Comparison of ENCODE assay signal across 11 cellular contexts in the genomic region with DNA sequence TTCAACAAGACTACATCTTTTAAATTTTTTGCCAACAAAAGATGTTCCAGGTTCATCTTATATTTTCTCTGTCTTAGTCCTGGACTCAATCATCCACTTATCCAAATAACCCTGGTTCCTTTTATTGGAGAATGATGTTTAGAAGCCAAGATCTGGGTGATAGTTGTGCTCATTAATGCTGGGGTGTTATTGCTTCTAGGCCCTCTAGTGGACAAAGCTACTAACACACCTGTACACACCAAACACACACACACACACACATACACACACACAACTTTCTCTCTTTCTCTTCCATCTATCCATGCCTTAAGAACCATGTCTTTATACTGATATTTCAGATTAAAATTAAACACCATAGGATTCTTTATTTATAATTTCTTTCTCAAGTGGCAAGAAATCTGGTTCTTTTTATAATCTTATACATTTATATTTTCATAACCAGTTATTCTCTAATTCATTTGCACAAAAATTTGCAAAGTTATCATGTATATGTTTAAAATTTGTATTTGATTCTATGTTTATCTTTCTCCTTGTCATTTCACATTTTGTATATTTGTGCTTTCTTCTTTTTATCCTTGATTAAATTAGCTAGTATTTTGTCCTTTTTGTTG.
DNase-seq lines count a peak whose midpoint lies in the region; ATAC-seq, FAIRE-seq and TF ChIP-seq lines count a peak whose summit lies in the region.
"Had no signal": no experiment of that assay in that cellular context is flagged by ENCODE, and none has a peak within 500 bp of the region (broad histone marks: within the 10 kb centered on the region; RNA-seq: fewer than 3 reads in every experiment).

No MANE protein-coding gene starts in this region.

- no peaks in the 10 kb centered on the region for H3K9me1 ChIP-seq in endothelial cell of umbilical vein (replicated peaks; ENCODE audit: control insufficient read depth, extremely low read depth, insufficient read depth, low read length)

- no peak for FAIRE-seq in endothelial cell of umbilical vein (lab: Jason Lieb, UNC)

- H3K4me1 Mint-ChIP-seq in effector memory CD8-positive, alpha-beta T cell (ENCODE audit: low read depth in 2 of 2) = no peaks in the 10 kb centered on the region

- H4K20me1 ChIP-seq in endothelial cell of umbilical vein (replicated peaks; ENCODE audit: control insufficient read depth, extremely low read depth, insufficient read depth, low read length) = no peaks in the 10 kb centered on the region

- H3K9me3 ChIP-seq in left ventricle myocardium inferior (replicated peaks) (peaks cover 23% of the 10 kb centered on the region), endothelial cell of umbilical vein (replicated peaks; ENCODE audit: control insufficient read depth, insufficient read depth, low read length) (no peaks in the 10 kb centered on the region)
- H3K9me3 ChIP-seq: HAP-1, ovary had no signal

- ATAC-seq in Right ventricle myocardium superior (ENCODE audit: poor library complexity) = no peak
- ATAC-seq in effector memory CD8-positive, alpha-beta T cell (replicated peaks) = no peak
- no peak for ATAC-seq in GM19035 (IDR thresholded peaks at IDR 0.05; ENCODE audit: unreplicated experiment)
- ATAC-seq in GM21526 (IDR thresholded peaks at IDR 0.05; ENCODE audit: low FRiP score, unreplicated experiment) = no peak

- peaks cover 31 to 35% of the 10 kb centered on the region in 2 donors for H3K27me3 Mint-ChIP-seq in effector memory CD8-positive, alpha-beta T cell

- H3K4me2 ChIP-seq in endothelial cell of umbilical vein (ENCODE audit: insufficient read depth, low read length) = no peak overlapping the region

- H3K27ac ChIP-seq in left ventricle myocardium inferior (replicated peaks) (no peak overlapping the region), endothelial cell of umbilical vein (ENCODE audit: insufficient read depth, low read depth, low read length) (no peak overlapping the region)
- H3K27ac ChIP-seq: ovary had no signal

- TF ChIP-seq POLR2A in endothelial cell of umbilical vein (IDR thresholded peaks at IDR 0.05; ENCODE audit: low read depth, low read length) = no peak

- H3K4me3 Mint-ChIP-seq in effector memory CD8-positive, alpha-beta T cell = no peak overlapping the region

- H3K27me3 ChIP-seq in left ventricle myocardium inferior (ENCODE audit: low read depth) (no peaks in the 10 kb centered on the region), endothelial cell of umbilical vein (ENCODE audit: control insufficient read depth in 2 of 2, insufficient read depth in 2 of 2, low read length in 2 of 2) (peaks cover 5 to 6% of the 10 kb centered on the region in 2 experiments)
- H3K27me3 ChIP-seq: ovary had no signal

- H3K36me3 ChIP-seq in left ventricle myocardium inferior = no peaks in the 10 kb centered on the region
- no peaks in the 10 kb centered on the region for H3K36me3 ChIP-seq in endothelial cell of umbilical vein (ENCODE audit: control insufficient read depth in 2 of 2, extremely low read depth in 1 of 2, insufficient read depth in 2 of 2, low read length in 2 of 2)
- H3K36me3 ChIP-seq: HAP-1, ovary had no signal

- no peaks in the 10 kb centered on the region for H3K79me2 ChIP-seq in endothelial cell of umbilical vein (ENCODE audit: control insufficient read depth, insufficient read depth, low read length)

- dilution Hi-C loops in endothelial cell of umbilical vein (cut with MboI; ENCODE audit: extremely low pct_ligation_motif_present, low sequenced_read_pairs) = no loop called here

- H3K36me3 Mint-ChIP-seq in effector memory CD8-positive, alpha-beta T cell (ENCODE audit: insufficient read depth) = peaks cover 3% of the 10 kb centered on the region

- no peaks in the 10 kb centered on the region for H3K4me1 ChIP-seq in left ventricle myocardium inferior
- peaks cover under 1% of the 10 kb centered on the region for H3K4me1 ChIP-seq in endothelial cell of umbilical vein (ENCODE audit: control insufficient read depth, extremely low read depth, insufficient read depth, low read length)
- H3K4me1 ChIP-seq: HAP-1 had no signal

- BruUV-seq in endothelial cell of umbilical vein (replicated peaks; lab: Mats Ljungman, UMichigan) = no TSS peak

- no peak overlapping the region for H3K27ac Mint-ChIP-seq in effector memory CD8-positive, alpha-beta T cell

- H3K9ac ChIP-seq in endothelial cell of umbilical vein (replicated peaks; ENCODE audit: extremely low read depth, insufficient read depth, low read length) = no peak overlapping the region

- H2AFZ ChIP-seq in endothelial cell of umbilical vein (ENCODE audit: low read depth, low read length) = no peak overlapping the region

- H3K9me3 Mint-ChIP-seq in effector memory CD8-positive, alpha-beta T cell = peaks cover 0 to 4% of the 10 kb centered on the region in 2 donors

- POLR2A ChIA-PET in endothelial cell of umbilical vein (lab: Charles Lee) = no interaction called here

- CTCF ChIA-PET in endothelial cell of umbilical vein (lab: Charles Lee) = interaction anchor here (0.6 to 1.8 kb wide), 7 partner anchors 9 to 340 kb away, joined by 3 to 6 read pairs (median 4); no protein-coding TSS in a partner anchor

- intact Hi-C loops in left ventricle myocardium inferior (cut with micrococcal nuclease) (no loop called here), Right ventricle myocardium superior (cut with DNase I) (no loop called here), endothelial cell of umbilical vein (cut with micrococcal nuclease) (loop anchor here (1.0 kb wide), 2 partner anchors 122 to 188 kb away; no protein-coding TSS in a partner anchor)

- TF ChIP-seq CTCF in left ventricle myocardium inferior (IDR thresholded peaks at IDR 0.05; ENCODE audit: borderline replicate concordance) (peak; percentile 31), endothelial cell of umbilical vein (IDR thresholded peaks at IDR 0.05; ENCODE audit: extremely low read depth in 1 of 2, insufficient read depth in 1 of 2, low read depth in 1 of 2, low read length in 2 of 2) (peak; percentile 34 to 37)

- DNase-seq in left ventricle myocardium inferior (no peak), Right ventricle myocardium superior (no peak), NCI-H69 (lab: John Stamatoyannopoulos, UW) (peak; percentile 53), endothelial cell of umbilical vein (ENCODE audit: low read depth, low spot score) (no peak), NCI-H2227 (lab: John Stamatoyannopoulos, UW; ENCODE audit: unreplicated experiment) (no peak)
- no peak for DNase-seq in effector memory CD8-positive, alpha-beta T cell
- DNase-seq: ovary; stimulated activated CD8-positive, alpha-beta memory T cell treated with anti-CD3 and anti-CD28 coated beads, Interleukin-4, amount 100 ng/mL, for 48 hours had no signal

- H3K4me3 ChIP-seq in left ventricle myocardium inferior = no peak overlapping the region
- no peak overlapping the region for H3K4me3 ChIP-seq in endothelial cell of umbilical vein (replicated peaks in 1 of 3; ENCODE audit: insufficient read depth in 1 of 3, low read depth in 1 of 3, low read length in 3 of 3)
- H3K4me3 ChIP-seq: HAP-1, ovary had no signal

TF ChIP-seq in endothelial cell of umbilical vein, 7 proteins besides CTCF, POLR2A, EP300 and RAD21:
- TF ChIP-seq EZH2 (IDR thresholded peaks at IDR 0.05; ENCODE audit: borderline replicate concordance, low read depth, low read length, severe bottlenecking) (no peak), MYC (IDR thresholded peaks at IDR 0.05; ENCODE audit: low read depth, low read length) (no peak), GATA2 (IDR thresholded peaks at IDR 0.05; ENCODE audit: insufficient read depth, insufficient read length, low read depth, low read length) (no peak), POLR2AphosphoS5 (IDR thresholded peaks at IDR 0.05; ENCODE audit: insufficient read depth, low read depth, low read length) (no peak), FOS (IDR thresholded peaks at IDR 0.05; ENCODE audit: borderline replicate concordance, insufficient read depth, low read length) (no peak), JUN (IDR thresholded peaks at IDR 0.05; ENCODE audit: borderline replicate concordance, insufficient read depth, insufficient read length, low read depth) (no peak)
- TF ChIP-seq, protein P1, sequence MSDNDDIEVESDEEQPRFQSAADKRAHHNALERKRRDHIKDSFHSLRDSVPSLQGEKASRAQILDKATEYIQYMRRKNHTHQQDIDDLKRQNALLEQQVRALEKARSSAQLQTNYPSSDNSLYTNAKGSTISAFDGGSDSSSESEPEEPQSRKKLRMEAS (IDR thresholded peaks at IDR 0.05; ENCODE audit: insufficient read depth, insufficient read length) = no peak
